In genomic region chr4:52606766-52607165, GRCh38 we compare ENCODE assay signal across 12 cellular contexts.
"Had no signal": no experiment of that assay in that cellular context is flagged by ENCODE, and none has a peak within 500 bp of the region (broad histone marks: within the 10 kb centered on the region; RNA-seq: fewer than 3 reads in every experiment).

No MANE protein-coding gene starts in this region.

- ATAC-seq: left ventricle myocardium superior; naive thymus-derived CD8-positive, alpha-beta T cell; pancreas; stimulated activated effector memory CD8-positive, alpha-beta T cell treated with anti-CD3 and anti-CD28 coated beads, Interleukin-12 subunit alpha, Interleukin-12 subunit beta, amount 100 ng/mL, for 72 hours had no signal

- H3K27ac ChIP-seq: breast epithelium, pancreas, thoracic aorta had no signal

- H3K4me3 ChIP-seq: breast epithelium, pancreas, thoracic aorta had no signal

- H3K9me3 ChIP-seq: breast epithelium, pancreas, thoracic aorta had no signal

- DNase-seq: activated CD4-positive, alpha-beta T cell treated with anti-CD3 and anti-CD28 coated beads, Interleukin-2, amount 10 ng/mL, durations not matched to agents 24 days and 14 days; activated CD4-positive, CD25-positive, alpha-beta regulatory T cell; activated CD8-positive, alpha-beta memory T cell treated with anti-CD3 and anti-CD28 coated beads for 24 hours; activated gamma-delta T cell treated with Interleukin-2 at 50 U/mL for 16 hours; effector memory CD4-positive, alpha-beta T cell; islet precursor cell; left ventricle myocardium superior; naive thymus-derived CD8-positive, alpha-beta T cell; pancreas had no signal

- H3K36me3 ChIP-seq: breast epithelium had no signal

- H3K27me3 ChIP-seq: breast epithelium, pancreas had no signal
